ENCODE assay signal across 18 cellular contexts in the genomic region with DNA sequence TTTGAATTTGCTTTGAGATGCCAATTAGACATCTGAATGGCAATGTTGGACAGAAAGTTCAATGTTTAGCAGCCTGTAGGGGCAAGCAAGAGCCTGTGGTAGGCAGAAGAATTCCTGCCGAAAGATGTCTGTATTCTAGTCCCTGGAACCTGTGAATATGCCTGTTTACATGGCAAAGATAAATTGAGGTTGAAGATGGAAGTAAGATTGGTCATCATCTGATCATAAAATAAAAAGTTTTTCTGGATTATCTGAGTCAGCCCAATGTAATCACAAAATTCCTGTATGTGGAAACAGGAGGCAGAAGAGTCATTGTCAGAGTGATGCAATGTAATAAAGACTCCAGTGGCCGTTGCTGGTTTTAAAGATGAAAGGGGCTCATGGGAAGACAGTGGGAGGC.
A peak's percentile ranks its signal among the peaks of the same experiment; 100 is the strongest.
DNase-seq lines count a peak whose midpoint lies in the region; ATAC-seq, FAIRE-seq and TF ChIP-seq lines count a peak whose summit lies in the region.
"Had no signal": no experiment of that assay in that cellular context is flagged by ENCODE, and none has a peak within 500 bp of the region (broad histone marks: within the 10 kb centered on the region; RNA-seq: fewer than 3 reads in every experiment).

No MANE protein-coding gene starts in this region.

- H3K36me3 Mint-ChIP-seq in astrocyte (ENCODE audit: low read depth, unreplicated experiment), result no peaks in the 10 kb centered on the region
- H3K36me3 Mint-ChIP-seq: immature natural killer cell had no signal

- no peak overlapping the region for H3K4me3 ChIP-seq in astrocyte (ENCODE audit: insufficient read depth, low read depth, low read length)
- H3K4me3 ChIP-seq: BLaER1 treated with 17β-estradiol and CSF1 and Interleukin-3, amounts not matched to agents 10 nM and 100 nM; K562; Peyer's patch; tibial nerve had no signal

- no peaks in the 10 kb centered on the region for H3K27me3 Mint-ChIP-seq in astrocyte (ENCODE audit: low read depth, unreplicated experiment)
- H3K27me3 Mint-ChIP-seq: progenitor cell of endocrine pancreas had no signal

- H3K27ac ChIP-seq in astrocyte (ENCODE audit: low read depth, low read length), result peak overlapping the region; percentile 30
- H3K27ac ChIP-seq in foreskin keratinocyte, result peak overlapping the region; percentile 69
- H3K27ac ChIP-seq: BLaER1 treated with 17β-estradiol and CSF1 and Interleukin-3, amounts not matched to agents 10 nM and 100 nM; Peyer's patch; tibial nerve had no signal

- ATAC-seq in foreskin keratinocyte (peak; percentile 96), GM19023 (IDR thresholded peaks at IDR 0.05; ENCODE audit: unreplicated experiment) (no peak)
- ATAC-seq: K562 had no signal

- DNase-seq in AG08395 (ENCODE audit: low spot score), result peak; percentile 64
- peak; percentile 61 for DNase-seq in HS-5 (ENCODE audit: low read depth)
- peak; percentile 48 for DNase-seq in astrocyte (ENCODE audit: low read depth)
- peak; percentile 87 to 90 for DNase-seq in foreskin keratinocyte
- DNase-seq in retina, result no peak
- DNase-seq in occipital lobe (lab: John Stamatoyannopoulos, UW), result no peak
- no peak for DNase-seq in NCI-H526 treated with DMSO at 0.1 percent for 48 hours (lab: John Stamatoyannopoulos, UW)
- DNase-seq: amygdala, immature natural killer cell, NCI-H1436 treated with DMSO at 0.1 percent for 48 hours, NCI-H524, Peyer's patch, T-helper 9 cell had no signal

- H3K9me3 ChIP-seq in astrocyte (ENCODE audit: insufficient read depth, low read depth, low read length), result no peaks in the 10 kb centered on the region
- H3K9me3 ChIP-seq: BLaER1 treated with 17β-estradiol and CSF1 and Interleukin-3, amounts not matched to agents 10 nM and 100 nM; Peyer's patch; tibial nerve had no signal

- H3K27ac Mint-ChIP-seq in astrocyte (ENCODE audit: unreplicated experiment), result no peak overlapping the region
- H3K27ac Mint-ChIP-seq: immature natural killer cell, progenitor cell of endocrine pancreas had no signal

- H2AFZ ChIP-seq in astrocyte (ENCODE audit: low read depth, low read length), result peak overlapping the region; percentile 27

- H3K36me3 ChIP-seq in astrocyte (ENCODE audit: insufficient read depth, low read length), result no peaks in the 10 kb centered on the region
- H3K36me3 ChIP-seq: BLaER1 treated with 17β-estradiol and CSF1 and Interleukin-3, amounts not matched to agents 10 nM and 100 nM; Peyer's patch; tibial nerve had no signal

- H3K27me3 ChIP-seq in astrocyte (ENCODE audit: insufficient read depth, low read length) (no peaks in the 10 kb centered on the region), foreskin keratinocyte (no peaks in the 10 kb centered on the region)
- H3K27me3 ChIP-seq: BLaER1 treated with 17β-estradiol and CSF1 and Interleukin-3, amounts not matched to agents 10 nM and 100 nM; Peyer's patch; tibial nerve had no signal

- H3K9ac ChIP-seq in astrocyte (ENCODE audit: low read length), result no peak overlapping the region
- H3K9ac ChIP-seq: BLaER1 treated with 17β-estradiol and CSF1 and Interleukin-3, amounts not matched to agents 10 nM and 100 nM had no signal

- H4K20me1 ChIP-seq in astrocyte (ENCODE audit: insufficient read depth, low read length), result no peaks in the 10 kb centered on the region
- H4K20me1 ChIP-seq: BLaER1 treated with 17β-estradiol and CSF1 and Interleukin-3, amounts not matched to agents 10 nM and 100 nM had no signal

- H3K4me2 ChIP-seq in astrocyte (ENCODE audit: low read length), result peak overlapping the region; percentile 18
- H3K4me2 ChIP-seq: BLaER1 treated with 17β-estradiol and CSF1 and Interleukin-3, amounts not matched to agents 10 nM and 100 nM had no signal

- peak; percentile 76 for FAIRE-seq in astrocyte (lab: Jason Lieb, UNC)
- FAIRE-seq: K562 had no signal

- H3K79me2 ChIP-seq in astrocyte (ENCODE audit: insufficient read depth, low read length), result no peaks in the 10 kb centered on the region

- no peaks in the 10 kb centered on the region for H3K4me1 Mint-ChIP-seq in astrocyte (ENCODE audit: low read depth, unreplicated experiment)

- no peak overlapping the region for H3K4me3 Mint-ChIP-seq in astrocyte (ENCODE audit: unreplicated experiment)
- H3K4me3 Mint-ChIP-seq: immature natural killer cell had no signal

- no peak for TF ChIP-seq CTCF in astrocyte (IDR thresholded peaks at IDR 0.05; ENCODE audit: insufficient read depth, low read depth, low read length)
- TF ChIP-seq CTCF in foreskin keratinocyte (conservative IDR thresholded peaks at IDR 0.05), result peak; percentile 48

- H3K9me3 Mint-ChIP-seq in astrocyte (ENCODE audit: unreplicated experiment), result no peaks in the 10 kb centered on the region
- H3K9me3 Mint-ChIP-seq: immature natural killer cell had no signal

- H3K4me1 ChIP-seq in astrocyte (ENCODE audit: insufficient read depth, low read length) (no peaks in the 10 kb centered on the region), foreskin keratinocyte (peaks cover 21% of the 10 kb centered on the region)
- H3K4me1 ChIP-seq: BLaER1 treated with 17β-estradiol and CSF1 and Interleukin-3, amounts not matched to agents 10 nM and 100 nM; Peyer's patch; tibial nerve had no signal

Comparison
In these comparisons a context has a peak if more than half of its experiments do, and no peak if none do; other contexts are left out.
1. DNase-seq: peak in AG08395 (single experiment), HS-5 (single experiment), astrocyte (single experiment) and foreskin keratinocyte (2 of 2); none in retina (single experiment), occipital lobe (single experiment) and NCI-H526 treated with DMSO at 0.1 percent for 48 hours (single experiment).